In the genomic region with DNA sequence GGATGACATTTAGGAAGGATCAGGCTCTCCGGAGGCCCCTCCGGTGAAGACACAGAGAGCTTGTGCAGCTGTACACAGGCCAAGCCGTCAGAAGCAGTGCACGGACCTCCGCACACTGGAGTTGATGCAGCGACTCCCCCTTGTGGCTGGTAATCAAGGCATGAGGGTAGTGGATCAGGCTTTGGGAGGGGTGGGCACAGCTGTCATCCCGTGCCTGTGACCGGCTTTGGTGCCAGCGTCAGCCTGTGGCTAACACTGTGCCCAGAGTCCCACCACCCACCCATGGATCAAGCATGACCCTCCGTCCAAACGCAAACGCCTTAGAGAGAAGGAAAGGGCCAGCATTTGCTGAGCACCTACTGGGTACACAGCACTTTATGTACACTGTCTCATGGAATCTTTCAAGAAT, we compare ENCODE assay signal across 8 cellular contexts. TPM values are rescaled to one million over a fixed set of nuclear protein-coding genes. Genes with fewer than 3 reads are reported as not detected.
DNase-seq lines count a peak whose midpoint lies in the region; ATAC-seq and TF ChIP-seq lines count a peak whose summit lies in the region.

No MANE protein-coding gene starts in this region.

- H3K36me3 Mint-ChIP-seq in naive B cell, result no peaks in the 10 kb centered on the region

- H3K9me3 ChIP-seq in tibial nerve, result no peaks in the 10 kb centered on the region

- H3K4me3 ChIP-seq in tibial nerve, result no peak overlapping the region

- no peak for TF ChIP-seq POLR2A in tibial nerve (IDR thresholded peaks at IDR 0.05)

- TF ChIP-seq EP300 in tibial nerve (IDR thresholded peaks at IDR 0.05), result no peak

- H3K9me3 Mint-ChIP-seq in naive B cell, result no peaks in the 10 kb centered on the region

- peaks cover 0 to 4% (median 0%) of the 10 kb centered on the region in 3 donors for H3K4me1 Mint-ChIP-seq in naive B cell

- 8 to 11% methylated on average over 8 to 12 of the region's 12 CpGs for WGBS in tibial nerve, 2 donors

- ATAC-seq in esophagus mucosa, result peak; percentile 75
- peak in 1 of 2 donors; percentile 41 for ATAC-seq in naive B cell (ENCODE audit: low read depth in 2 of 2)
- ATAC-seq in GM21619 (IDR thresholded peaks at IDR 0.05; ENCODE audit: unreplicated experiment), result no peak

- peaks cover 0 to 9% of the 10 kb centered on the region in 2 donors for H3K27me3 ChIP-seq in tibial nerve

- no peak overlapping the region for H3K27ac ChIP-seq in tibial nerve

- no peak overlapping the region for H3K27ac Mint-ChIP-seq in naive B cell

- DNase-seq in A172 (ENCODE audit: low spot score) (peak; percentile 59), NCI-H2029 (lab: John Stamatoyannopoulos, UW) (peak; percentile 4), naive B cell (peak; percentile 14), tibial nerve (ENCODE audit: low spot score in 2 of 2) (peak; percentile 52 to 77)
- DNase-seq in activated CD4-positive, alpha-beta T cell treated with anti-CD3 and anti-CD28 coated beads, Interleukin-2, amount 50 U/mL, for 1 hour, result peak; percentile 26

- H3K27me3 Mint-ChIP-seq in naive B cell, result peaks cover 51 to 75% (median 72%) of the 10 kb centered on the region in 3 donors

- no peaks in the 10 kb centered on the region for H3K36me3 ChIP-seq in tibial nerve

- H3K4me1 ChIP-seq in tibial nerve, result peaks cover 0 to 11% (median 0%) of the 10 kb centered on the region in 4 donors

- TF ChIP-seq CTCF in GM12873 (IDR thresholded peaks at IDR 0.05; ENCODE audit: insufficient read depth, low read depth, low read length, missing control alignments) (peak; percentile 79), tibial nerve (IDR thresholded peaks at IDR 0.05) (peak; percentile 58 to 82 (median 60))

- no peak overlapping the region for H3K4me3 Mint-ChIP-seq in naive B cell

RNA-seq across cellular contexts. Expression of a gene that starts 8.2 kb away (rescaled TPM):
- 0.10 TPM in 1 of 2 replicates, not detected in the other for total RNA-seq in A172 (2014; rRNA removed; shearing (Covaris generic))
- total RNA-seq in esophagus mucosa (2.0 TPM), tibial nerve (1 to 10 TPM in 2 of 4 donors, under 1 TPM in 2; 0.21 to 1.5 (median 0.99) TPM)
- under 1 TPM in 1 of 6 donors, not detected in 5; 0.09 TPM for polyA plus RNA-seq in naive B cell (ENCODE audit: low read depth in 6 of 6)

Comparison
In these comparisons a context has a peak if more than half of its experiments do, and no peak if none do; other contexts are left out.
1. DNase-seq: peak in every context shown above with its lines; median percentile 64 in tibial nerve; 59 in A172; 26 in activated CD4-positive, alpha-beta T cell treated with anti-CD3 and anti-CD28 coated beads, Interleukin-2, amount 50 U/mL, for 1 hour; 14 in naive B cell; 4 in NCI-H2029.